ENCODE assay signal across 14 cellular contexts in the genomic region with DNA sequence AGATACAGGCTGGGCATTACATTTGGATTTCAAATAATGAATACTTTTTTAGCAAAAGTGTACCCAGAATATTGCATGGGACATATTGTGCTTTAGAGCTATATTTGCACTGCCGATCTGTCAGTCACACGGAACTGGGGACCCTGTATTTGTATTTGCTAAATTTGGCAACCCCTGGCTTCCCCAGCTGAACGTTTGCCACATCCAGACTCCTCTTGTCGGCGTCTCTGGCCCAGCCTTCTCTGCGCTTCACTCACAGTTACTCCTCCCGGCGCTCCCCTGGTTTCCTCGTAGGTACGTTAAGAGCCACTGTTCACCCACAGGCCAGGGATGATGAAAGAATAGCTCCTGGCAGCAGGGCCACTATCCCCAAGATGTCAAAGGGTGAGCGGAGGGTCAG. TPM values are rescaled to one million over a fixed set of nuclear protein-coding genes. Genes with fewer than 3 reads are reported as not detected.
DNase-seq lines count a peak whose midpoint lies in the region; ATAC-seq and TF ChIP-seq lines count a peak whose summit lies in the region.
"Had no signal": no experiment of that assay in that cellular context is flagged by ENCODE, and none has a peak within 500 bp of the region (broad histone marks: within the 10 kb centered on the region; RNA-seq: fewer than 3 reads in every experiment).

No MANE protein-coding gene starts in this region.

- H3K27ac ChIP-seq in left ventricle myocardium inferior (replicated peaks) (no peak overlapping the region), uterus (no peak overlapping the region)
- H3K27ac ChIP-seq: BLaER1 had no signal

- no peak for DNase-seq in left ventricle myocardium superior
- no peak for DNase-seq in left ventricle myocardium inferior
- DNase-seq in ecto neural progenitor cell (ENCODE audit: low spot score) = peak; percentile 31
- DNase-seq in posterior vena cava (ENCODE audit: low spot score) = peak; percentile 29
- DNase-seq in iPS-NIHi11 (ENCODE audit: low spot score) = no peak
- DNase-seq in uterus = no peak
- DNase-seq in NCI-H2081 treated with DMSO at 0.1 percent for 48 hours (lab: John Stamatoyannopoulos, UW) = no peak
- DNase-seq: 8988T; CD4-positive, alpha-beta memory T cell; DMS79; GF-D8; HCEC 1CT had no signal

- TF ChIP-seq CTCF in left ventricle myocardium inferior (IDR thresholded peaks at IDR 0.05; ENCODE audit: borderline replicate concordance) (no peak), uterus (IDR thresholded peaks at IDR 0.05) (no peak)

- H3K27me3 ChIP-seq in left ventricle myocardium inferior (ENCODE audit: low read depth) (peaks cover 24% of the 10 kb centered on the region), uterus (no peaks in the 10 kb centered on the region)
- H3K27me3 ChIP-seq: BLaER1 had no signal

- intact Hi-C loops in left ventricle myocardium superior (cut with micrococcal nuclease) = no loop called here
- intact Hi-C loops in left ventricle myocardium inferior (cut with micrococcal nuclease) = no loop called here
- intact Hi-C loops in posterior vena cava (cut with DNase I) = loop anchor here in 1 of 2 donors (10.0 kb wide), 1 partner anchor 199 kb away; the partner anchor contains the start of gene MED10
- intact Hi-C loops in uterus (cut with DNase I; ENCODE audit: low total_unique reads) = no loop called here

- H3K4me3 ChIP-seq in left ventricle myocardium inferior (no peak overlapping the region), uterus (no peak overlapping the region)
- H3K4me3 ChIP-seq: BLaER1, GM23338 had no signal

- peak; percentile 7 for ATAC-seq in left ventricle myocardium superior

- no peaks in the 10 kb centered on the region for H3K9me3 ChIP-seq in left ventricle myocardium inferior (replicated peaks)
- H3K9me3 ChIP-seq in uterus = no peaks in the 10 kb centered on the region

- H3K4me1 ChIP-seq in left ventricle myocardium inferior (peaks cover 18% of the 10 kb centered on the region), uterus (no peaks in the 10 kb centered on the region)
- H3K4me1 ChIP-seq: BLaER1 had no signal

- H3K36me3 ChIP-seq in left ventricle myocardium inferior = no peaks in the 10 kb centered on the region
- H3K36me3 ChIP-seq in uterus = no peaks in the 10 kb centered on the region
- H3K36me3 ChIP-seq: BLaER1 had no signal

- TF ChIP-seq POLR2A in uterus (IDR thresholded peaks at IDR 0.05) = no peak

RNA-seq across cellular contexts. Expression of gene NSUN2, which starts 58.7 kb away (rescaled TPM):
- total RNA-seq in left ventricle myocardium superior = 33.5 TPM
- 34.4 TPM for total RNA-seq in left ventricle myocardium inferior
- 10 to 100 TPM; 31.6 to 35.2 TPM for total RNA-seq in posterior vena cava
- 10 to 100 TPM; 38.9 to 51.2 (median 50.6) TPM for total RNA-seq in uterus

RNA-seq across cellular contexts. Expression of gene SRD5A1, which starts 59.1 kb away (rescaled TPM):
- total RNA-seq in left ventricle myocardium superior (2.3 TPM), left ventricle myocardium inferior (2.5 TPM), posterior vena cava (1 to 10 TPM; 4.0 to 4.2 TPM), uterus (10 to 100 TPM in 3 of 4 donors, under 1 TPM in 1; 0.29 to 71.2 (median 10.1) TPM)

Comparison
In these comparisons a context has a peak if more than half of its experiments do, and no peak if none do; other contexts are left out.
1. DNase-seq: peak in ecto neural progenitor cell (single experiment) and posterior vena cava (single experiment); none in left ventricle myocardium superior (single experiment), left ventricle myocardium inferior (single experiment), iPS-NIHi11 (single experiment), uterus (0 of 2) and NCI-H2081 treated with DMSO at 0.1 percent for 48 hours (single experiment).